Comparison of ENCODE assay signal across 33 cellular contexts in the genomic region with DNA sequence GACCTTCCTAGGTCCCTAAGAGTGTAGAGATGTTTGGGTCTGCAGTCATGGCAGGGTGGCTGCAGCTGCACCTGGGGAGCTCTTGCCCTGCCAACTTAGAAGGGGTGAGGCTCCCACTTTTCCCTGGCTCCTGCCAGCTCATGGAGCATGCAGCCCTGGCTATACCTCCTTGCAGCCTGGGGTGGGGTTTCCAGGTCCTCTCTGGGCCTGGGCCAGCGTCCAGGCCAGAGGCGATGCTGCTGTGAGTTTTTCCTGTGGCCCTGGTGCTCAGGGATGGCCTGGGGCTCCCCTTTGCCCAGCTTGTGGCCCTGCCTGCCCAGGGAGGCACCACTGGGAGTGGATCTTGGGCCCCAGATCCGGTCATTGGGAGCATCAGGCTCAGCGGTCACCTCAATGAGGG.
"Had no signal": no experiment of that assay in that cellular context is flagged by ENCODE, and none has a peak within 500 bp of the region (broad histone marks: within the 10 kb centered on the region; RNA-seq: fewer than 3 reads in every experiment).

No MANE protein-coding gene starts in this region.

- H3K4me1 ChIP-seq: adrenal gland, body of pancreas, breast epithelium had no signal

- H3K4me3 ChIP-seq: adrenal gland, body of pancreas, breast epithelium had no signal

- H3K36me3 Mint-ChIP-seq: activated naive CD4-positive, alpha-beta T cell treated with anti-CD3 and anti-CD28 coated beads, Interleukin-2, amount 50 U/mL, for 72 hours; activated naive CD8-positive, alpha-beta T cell treated with anti-CD3 and anti-CD28 coated beads for 36 hours had no signal

- H3K27ac Mint-ChIP-seq: activated B cell treated with CpG ODN at 0.5 μM for 24 hours; activated CD4-positive, alpha-beta memory T cell treated with anti-CD3 and anti-CD28 coated beads for 36 hours; activated CD4-positive, alpha-beta T cell treated with anti-CD3 and anti-CD28 coated beads, Interleukin-2, amount 10 ng/mL, durations not matched to agents 7 days and 5 days; activated CD8-positive, alpha-beta T cell treated with anti-CD3 and anti-CD28 coated beads for 36 hours; activated naive CD4-positive, alpha-beta T cell treated with anti-CD3 and anti-CD28 coated beads for 36 hours; activated naive CD4-positive, alpha-beta T cell treated with anti-CD3 and anti-CD28 coated beads, Interleukin-2, amount 50 U/mL, for 72 hours; activated naive CD8-positive, alpha-beta T cell treated with anti-CD3 and anti-CD28 coated beads for 36 hours; activated T-cell treated with anti-CD3 and anti-CD28 coated beads, Interleukin-2, amount 50 U/mL, for 72 hours; activated T-helper 1 cell treated with anti-CD3 and anti-CD28 coated beads, Interleukin-12 subunit alpha, Interleukin-12 subunit beta, Interleukin-2, Interleukin-4 antibody, amounts not matched to agents 30 ng/mL and 10 ng/mL and 1 ng/mL, durations not matched to agents 14 hours and 24 hours and 36 hours; activated T-helper 17 cell treated with anti-CD3 and anti-CD28 coated beads, Interleukin-2, amount 50 U/mL, for 72 hours; T-helper 1 cell treated with Interleukin-12 subunit alpha and Interleukin-12 subunit beta and Interleukin-4 antibody, amounts not matched to agents 30 μg/mL and 1 μg/mL, for 36 hours; T-helper 2 cell treated with Interferon-gamma antibody and Interleukin-4, amounts not matched to agents 5 μg/mL and 100 μg/mL, for 36 hours had no signal

- H3K9me3 ChIP-seq: adrenal gland had no signal

- H3K36me3 ChIP-seq: adrenal gland, brain microvascular endothelial cell, breast epithelium had no signal

- DNase-seq: activated B cell treated with CpG ODN at 0.5 μM for 24 hours; activated CD4-positive, alpha-beta memory T cell treated with anti-CD3 and anti-CD28 coated beads for 36 hours; activated CD4-positive, alpha-beta T cell treated with anti-CD3 and anti-CD28 coated beads for 4 hours; activated CD4-positive, alpha-beta T cell treated with anti-CD3 and anti-CD28 coated beads, Interleukin-2, amount 10 ng/mL, durations not matched to agents 7 days and 5 days; activated CD4-positive, CD25-positive, alpha-beta regulatory T cell treated with anti-CD3 and anti-CD28 coated beads, Interleukin-2, amount 50 U/mL, for 72 hours; activated CD8-positive, alpha-beta memory T cell treated with anti-CD3 and anti-CD28 coated beads, Interleukin-2, amount 50 U/mL, for 4 hours; activated CD8-positive, alpha-beta T cell treated with anti-CD3 and anti-CD28 coated beads for 36 hours; activated effector memory CD4-positive, alpha-beta T cell treated with anti-CD3 and anti-CD28 coated beads, Interleukin-2, amount 50 U/mL, for 16 hours; activated gamma-delta T cell treated with Interleukin-2 at 50 U/mL for 16 hours; activated naive CD4-positive, alpha-beta T cell; activated naive CD4-positive, alpha-beta T cell treated with anti-CD3 and anti-CD28 coated beads for 36 hours; activated naive CD4-positive, alpha-beta T cell treated with anti-CD3 and anti-CD28 coated beads, Interleukin-2, amount 50 U/mL, for 16 hours; activated naive CD8-positive, alpha-beta T cell treated with anti-CD3 and anti-CD28 coated beads for 36 hours; activated T-cell treated with anti-CD3 and anti-CD28 coated beads for 4 hours; activated T-cell treated with anti-CD3 and anti-CD28 coated beads, Interleukin-2, amount 50 U/mL, for 1 hour; activated T-cell treated with anti-CD3 and anti-CD28 coated beads, Interleukin-2, amount 50 U/mL, for 4 hours; activated T-cell treated with anti-CD3 and anti-CD28 coated beads, Interleukin-2, amount 50 U/mL, for 72 hours; adrenal gland; amniotic stem cell; aorta; body of pancreas; brain microvascular endothelial cell; central memory CD4-positive, alpha-beta T cell; T-helper 1 cell; T-helper 2 cell; T-helper 9 cell had no signal

- H3K4me3 Mint-ChIP-seq: activated B cell treated with CpG ODN at 0.5 μM for 24 hours; activated CD4-positive, alpha-beta memory T cell treated with anti-CD3 and anti-CD28 coated beads for 36 hours; activated CD4-positive, alpha-beta T cell treated with anti-CD3 and anti-CD28 coated beads, Interleukin-2, amount 10 ng/mL, durations not matched to agents 7 days and 5 days; activated CD8-positive, alpha-beta T cell treated with anti-CD3 and anti-CD28 coated beads for 36 hours; activated naive CD4-positive, alpha-beta T cell treated with anti-CD3 and anti-CD28 coated beads for 36 hours; activated naive CD8-positive, alpha-beta T cell treated with anti-CD3 and anti-CD28 coated beads for 36 hours; activated T-cell treated with anti-CD3 and anti-CD28 coated beads, Interleukin-2, amount 50 U/mL, for 4 hours; activated T-cell treated with anti-CD3 and anti-CD28 coated beads, Interleukin-2, amount 50 U/mL, for 72 hours; activated T-helper 1 cell treated with anti-CD3 and anti-CD28 coated beads, Interleukin-12 subunit alpha, Interleukin-12 subunit beta, Interleukin-2, Interleukin-4 antibody, amounts not matched to agents 30 ng/mL and 10 ng/mL and 1 ng/mL, durations not matched to agents 14 hours and 24 hours and 36 hours; activated T-helper 17 cell treated with anti-CD3 and anti-CD28 coated beads, Interleukin-2, amount 50 U/mL, for 72 hours; T-helper 1 cell treated with Interleukin-12 subunit alpha and Interleukin-12 subunit beta and Interleukin-4 antibody, amounts not matched to agents 30 μg/mL and 1 μg/mL, for 36 hours; T-helper 2 cell treated with Interferon-gamma antibody and Interleukin-4, amounts not matched to agents 5 μg/mL and 100 μg/mL, for 36 hours had no signal

- H3K27me3 Mint-ChIP-seq: activated B cell treated with CpG ODN at 0.5 μM for 24 hours; activated CD4-positive, alpha-beta memory T cell treated with anti-CD3 and anti-CD28 coated beads for 36 hours; activated naive CD8-positive, alpha-beta T cell treated with anti-CD3 and anti-CD28 coated beads for 36 hours; activated T-helper 17 cell treated with anti-CD3 and anti-CD28 coated beads, Interleukin-2, amount 50 U/mL, for 72 hours had no signal

- H3K9me3 Mint-ChIP-seq: activated B cell treated with CpG ODN at 0.5 μM for 24 hours; activated CD4-positive, alpha-beta memory T cell treated with anti-CD3 and anti-CD28 coated beads for 36 hours; activated CD4-positive, alpha-beta T cell treated with anti-CD3 and anti-CD28 coated beads, Interleukin-2, amount 10 ng/mL, durations not matched to agents 7 days and 5 days; activated CD8-positive, alpha-beta T cell treated with anti-CD3 and anti-CD28 coated beads for 36 hours; activated T-helper 1 cell treated with anti-CD3 and anti-CD28 coated beads, Interleukin-12 subunit alpha, Interleukin-12 subunit beta, Interleukin-2, Interleukin-4 antibody, amounts not matched to agents 30 ng/mL and 10 ng/mL and 1 ng/mL, durations not matched to agents 14 hours and 24 hours and 36 hours; T-helper 1 cell treated with Interleukin-12 subunit alpha and Interleukin-12 subunit beta and Interleukin-4 antibody, amounts not matched to agents 30 μg/mL and 1 μg/mL, for 36 hours; T-helper 2 cell treated with Interferon-gamma antibody and Interleukin-4, amounts not matched to agents 5 μg/mL and 100 μg/mL, for 36 hours had no signal

- H3K4me1 Mint-ChIP-seq: activated CD4-positive, alpha-beta T cell treated with anti-CD3 and anti-CD28 coated beads, Interleukin-2, amount 10 ng/mL, durations not matched to agents 7 days and 5 days; activated naive CD8-positive, alpha-beta T cell treated with anti-CD3 and anti-CD28 coated beads for 36 hours had no signal

- H3K27me3 ChIP-seq: adrenal gland, body of pancreas, brain microvascular endothelial cell, breast epithelium had no signal

- H3K27ac ChIP-seq: adrenal gland, body of pancreas, brain microvascular endothelial cell, breast epithelium, VCaP had no signal
